15 cellular contexts compared by ENCODE assay signal in the genomic region with DNA sequence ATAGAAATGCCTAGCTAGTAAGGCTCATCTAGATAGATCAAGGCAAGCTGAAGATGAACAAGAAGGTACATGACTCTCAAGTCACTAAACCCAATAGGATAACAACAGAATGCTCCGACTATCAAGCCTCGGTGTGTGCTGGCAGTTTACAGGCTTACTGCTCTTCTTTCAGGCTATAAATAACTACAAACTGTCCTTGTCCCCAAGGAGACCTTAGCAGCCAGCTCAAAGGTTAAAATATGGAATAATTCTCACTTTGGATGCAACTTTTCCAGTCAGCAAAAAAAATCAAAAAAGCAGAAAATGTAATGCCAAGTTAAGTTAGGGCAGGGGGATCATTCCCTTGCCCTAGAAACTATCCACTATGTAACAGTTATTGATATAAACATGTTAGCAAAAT. TPM values are rescaled to one million over a fixed set of nuclear protein-coding genes. Genes with fewer than 3 reads are reported as not detected.
DNase-seq lines count a peak whose midpoint lies in the region; ATAC-seq and TF ChIP-seq lines count a peak whose summit lies in the region.
"Had no signal": no experiment of that assay in that cellular context is flagged by ENCODE, and none has a peak within 500 bp of the region (broad histone marks: within the 10 kb centered on the region; RNA-seq: fewer than 3 reads in every experiment).

No MANE protein-coding gene starts in this region.

- peaks cover 28% of the 10 kb centered on the region; the same call in 1 of the 2 replicates for H3F3A ChIP-seq in GM23248 (ENCODE audit: insufficient read depth)

- H3K27ac Mint-ChIP-seq in chondrocyte (ENCODE audit: unreplicated experiment) (peak overlapping the region; percentile 72), progenitor cell of endocrine pancreas (no peak overlapping the region)
- H3K27ac Mint-ChIP-seq: stimulated activated naive B cell treated with anti-CD40 and anti-IgM and Interleukin-4, amounts not matched to agents 10 μg/mL and 1 μg/mL and 100 μg/mL, for 72 hours had no signal

- H3K4me2 ChIP-seq in GM23248 (ENCODE audit: unreplicated experiment) (peak overlapping the region; percentile 43), hepatocyte (peak overlapping the region; percentile 59)

- no peak overlapping the region for H3K9ac ChIP-seq in GM23248

- no peak for TF ChIP-seq POLR2A in gastrocnemius medialis (IDR thresholded peaks at IDR 0.05)

- H4K20me1 ChIP-seq in GM23248 (ENCODE audit: insufficient read depth) (no peaks in the 10 kb centered on the region), hepatocyte (ENCODE audit: insufficient read depth, poor library complexity, severe bottlenecking) (peaks cover 27% of the 10 kb centered on the region)

- TF ChIP-seq CTCF in chondrocyte (IDR thresholded peaks at IDR 0.05) = no peak
- no peak for TF ChIP-seq CTCF in hepatocyte (IDR thresholded peaks at IDR 0.05; ENCODE audit: poor library complexity)
- no peak for TF ChIP-seq CTCF in gastrocnemius medialis (IDR thresholded peaks at IDR 0.05 in 4 of 5, conservative IDR thresholded peaks at IDR 0.05 in 1 of 5)
- TF ChIP-seq CTCF in progenitor cell of endocrine pancreas (IDR thresholded peaks at IDR 0.05; ENCODE audit: unreplicated experiment) = no peak

- no peaks in the 10 kb centered on the region for H3K36me3 ChIP-seq in GM23248 (ENCODE audit: low read depth)
- no peaks in the 10 kb centered on the region for H3K36me3 ChIP-seq in hepatocyte (replicated peaks; ENCODE audit: insufficient read depth, low read depth)
- H3K36me3 ChIP-seq in gastrocnemius medialis = no peaks in the 10 kb centered on the region

- H3K4me1 ChIP-seq in GM23248 (ENCODE audit: insufficient read depth) (peaks cover 87% of the 10 kb centered on the region), hepatocyte (ENCODE audit: insufficient read depth) (peaks cover 33% of the 10 kb centered on the region), gastrocnemius medialis (peaks cover 67 to 80% of the 10 kb centered on the region in 2 donors)

- peaks cover 87% of the 10 kb centered on the region for H3K79me2 ChIP-seq in GM23248 (ENCODE audit: insufficient read depth)
- H3K79me2 ChIP-seq in hepatocyte = peaks cover 93% of the 10 kb centered on the region

- H2AFZ ChIP-seq in GM23248 = no peak overlapping the region
- H2AFZ ChIP-seq in hepatocyte = no peak overlapping the region

- H3K27me3 Mint-ChIP-seq in chondrocyte (ENCODE audit: low read depth) (no peaks in the 10 kb centered on the region), progenitor cell of endocrine pancreas (no peaks in the 10 kb centered on the region)
- H3K27me3 Mint-ChIP-seq: stimulated activated naive B cell treated with anti-CD40 and anti-IgM and Interleukin-4, amounts not matched to agents 10 μg/mL and 1 μg/mL and 100 μg/mL, for 72 hours had no signal

- intact Hi-C loops in gastrocnemius medialis (cut with DNase I; ENCODE audit: low total_unique reads) = loop anchor here (5.0 kb wide), 1 partner anchor 44 kb away; a partner anchor contains a TSS

- in situ Hi-C loops in GM23248 (cut with MboI) = no loop called here
- in situ Hi-C loops in gastrocnemius medialis (cut with MboI; ENCODE audit: low sequenced_read_pairs in 4 of 4) = no loop called here

- no peaks in the 10 kb centered on the region for H3K36me3 Mint-ChIP-seq in chondrocyte (ENCODE audit: low read depth)
- peaks cover 2% of the 10 kb centered on the region for H3K36me3 Mint-ChIP-seq in progenitor cell of endocrine pancreas (ENCODE audit: insufficient read depth)
- H3K36me3 Mint-ChIP-seq: natural killer cell had no signal

- H3K4me3 Mint-ChIP-seq in chondrocyte (ENCODE audit: unreplicated experiment) (no peak overlapping the region), progenitor cell of endocrine pancreas (ENCODE audit: low read depth) (no peak overlapping the region)
- H3K4me3 Mint-ChIP-seq: natural killer cell; stimulated activated naive B cell treated with anti-CD40 and anti-IgM and Interleukin-4, amounts not matched to agents 10 μg/mL and 1 μg/mL and 100 μg/mL, for 72 hours had no signal

- no peaks in the 10 kb centered on the region for H3K9me3 ChIP-seq in GM23248 (ENCODE audit: low read depth)
- no peaks in the 10 kb centered on the region for H3K9me3 ChIP-seq in hepatocyte (ENCODE audit: low read depth)
- no peaks in the 10 kb centered on the region for H3K9me3 ChIP-seq in gastrocnemius medialis
- H3K9me3 ChIP-seq: SJSA1 had no signal

- H3K9me3 Mint-ChIP-seq in chondrocyte (ENCODE audit: low read depth) = no peaks in the 10 kb centered on the region
- H3K9me3 Mint-ChIP-seq in progenitor cell of endocrine pancreas (ENCODE audit: low read depth) = no peaks in the 10 kb centered on the region
- H3K9me3 Mint-ChIP-seq: natural killer cell; stimulated activated naive B cell treated with anti-CD40 and anti-IgM and Interleukin-4, amounts not matched to agents 10 μg/mL and 1 μg/mL and 100 μg/mL, for 72 hours had no signal

- H3K27ac ChIP-seq in GM23248 = 0 out of 2 replicates have a peak overlapping the region, but pooled peaks have one; percentile 46
- H3K27ac ChIP-seq in hepatocyte = peak overlapping the region; percentile 44
- H3K27ac ChIP-seq in gastrocnemius medialis = peak overlapping the region; percentile 84 to 85 (median 84)

- DNase-seq in GM23248 = no peak
- no peak for DNase-seq in chondrocyte (ENCODE audit: low spot score)
- no peak for DNase-seq in hepatocyte (ENCODE audit: low spot score)
- peak; percentile 46 to 73 for DNase-seq in gastrocnemius medialis
- no peak for DNase-seq in HUDEP-2 (lab: John Stamatoyannopoulos, UW; ENCODE audit: unreplicated experiment in 76 of 76)
- DNase-seq in iPS-NIHi11 (ENCODE audit: low spot score) = no peak
- no peak for DNase-seq in progenitor cell of endocrine pancreas (ENCODE audit: low spot score, unreplicated experiment)
- DNase-seq: activated CD4-positive, alpha-beta T cell treated with anti-CD3 and anti-CD28 coated beads, Interleukin-2, amount 50 U/mL, for 48 hours; COR-L47; head of caudate nucleus; kidney glomerular epithelial cell; natural killer cell; stimulated activated naive B cell treated with anti-CD40 and anti-IgM and Interleukin-4, amounts not matched to agents 10 μg/mL and 1 μg/mL and 100 μg/mL, for 72 hours had no signal

- H3K27me3 ChIP-seq in GM23248 (replicated peaks; ENCODE audit: insufficient read depth) (no peaks in the 10 kb centered on the region), hepatocyte (no peaks in the 10 kb centered on the region), gastrocnemius medialis (no peaks in the 10 kb centered on the region)
- H3K27me3 ChIP-seq: SJSA1 had no signal

- 17 to 29% methylated on average over 2 of the region's 2 CpGs for WGBS in GM23248 (ENCODE audit: low coverage in 1 of 2, low lambda C conversion rate in 2 of 2, missing lambda C conversion rate in 2 of 2), 2 experiments
- 43% methylated on average over 2 of the region's 2 CpGs for WGBS in hepatocyte (ENCODE audit: low lambda C conversion rate, missing lambda C conversion rate)

- H3K4me3 ChIP-seq in GM23248 (no peak overlapping the region), hepatocyte (no peak overlapping the region), gastrocnemius medialis (peak overlapping the region in 1 of 4 donors; percentile 7)
- H3K4me3 ChIP-seq: SJSA1 had no signal

- peaks cover 88% of the 10 kb centered on the region for H3K4me1 Mint-ChIP-seq in chondrocyte (ENCODE audit: low read depth)
- H3K4me1 Mint-ChIP-seq in progenitor cell of endocrine pancreas (ENCODE audit: low read depth) = peaks cover 9% of the 10 kb centered on the region

- peak; percentile 96 to 98 for ATAC-seq in gastrocnemius medialis
- ATAC-seq in HG03108 (IDR thresholded peaks at IDR 0.05; ENCODE audit: unreplicated experiment) = no peak
- ATAC-seq: natural killer cell; stimulated activated naive B cell treated with anti-CD40 and anti-IgM and Interleukin-4, amounts not matched to agents 10 μg/mL and 1 μg/mL and 100 μg/mL, for 72 hours had no signal

- H3K9me2 ChIP-seq in GM23248 (ENCODE audit: insufficient read depth) (no peaks in the 10 kb centered on the region), hepatocyte (replicated peaks; ENCODE audit: insufficient read depth) (no peaks in the 10 kb centered on the region)

RNA-seq across cellular contexts. Expression of a gene that starts 44.6 kb away (rescaled TPM):
- 40.5 and 69.8 TPM in 2 replicates for total RNA-seq in GM23248 (2014; rRNA removed; shearing (Covaris generic))
- polyA plus RNA-seq in GM23248 (2016; fragmentation: Nextera tagmentation; extraction: Ambion mirVana) = 64.1 and 66.0 TPM in 2 replicates
- 62.9 to 69.6 TPM (median 63.8 TPM) in 3 replicates for total RNA-seq in chondrocyte
- 46.5 and 51.2 TPM in 2 replicates for total RNA-seq in hepatocyte
- 65.7 and 77.3 TPM in 2 replicates for polyA plus RNA-seq in hepatocyte
- 10 to 100 TPM; 27.5 to 57.5 (median 53.5) TPM for total RNA-seq in gastrocnemius medialis
- total RNA-seq in progenitor cell of endocrine pancreas = 53.7 and 58.0 TPM in 2 replicates

RNA-seq across cellular contexts. Expression of a gene that starts 57.6 kb away (rescaled TPM):
- 0.76 and 1.4 TPM in 2 replicates for total RNA-seq in GM23248 (2014; rRNA removed; shearing (Covaris generic))
- 0.30 TPM in 2 replicates for polyA plus RNA-seq in GM23248 (2016; fragmentation: Nextera tagmentation; extraction: Ambion mirVana)
- total RNA-seq in chondrocyte = 4.2 to 4.7 TPM (median 4.5 TPM) in 3 replicates
- 0.40 and 1.2 TPM in 2 replicates for total RNA-seq in hepatocyte
- polyA plus RNA-seq in hepatocyte = 0.21 and 0.77 TPM in 2 replicates
- 1 to 10 TPM; 1.3 to 3.0 (median 1.7) TPM for total RNA-seq in gastrocnemius medialis
- 0.20 and 0.38 TPM in 2 replicates for total RNA-seq in progenitor cell of endocrine pancreas
- total RNA-seq: natural killer cell had no signal

Comparison
In these comparisons a context has a peak if more than half of its experiments do, and no peak if none do; other contexts are left out.
1. DNase-seq: peak in gastrocnemius medialis (2 of 2); none in GM23248 (single experiment), chondrocyte (single experiment), hepatocyte (single experiment), HUDEP-2 (0 of 76), iPS-NIHi11 (single experiment) and progenitor cell of endocrine pancreas (single experiment).
2. Peak in every context shown above with its lines, with median percentiles within 50 percentile points of each other: H3K27ac ChIP-seq.